Comparison of ENCODE assay signal across 10 cellular contexts in the genomic region with DNA sequence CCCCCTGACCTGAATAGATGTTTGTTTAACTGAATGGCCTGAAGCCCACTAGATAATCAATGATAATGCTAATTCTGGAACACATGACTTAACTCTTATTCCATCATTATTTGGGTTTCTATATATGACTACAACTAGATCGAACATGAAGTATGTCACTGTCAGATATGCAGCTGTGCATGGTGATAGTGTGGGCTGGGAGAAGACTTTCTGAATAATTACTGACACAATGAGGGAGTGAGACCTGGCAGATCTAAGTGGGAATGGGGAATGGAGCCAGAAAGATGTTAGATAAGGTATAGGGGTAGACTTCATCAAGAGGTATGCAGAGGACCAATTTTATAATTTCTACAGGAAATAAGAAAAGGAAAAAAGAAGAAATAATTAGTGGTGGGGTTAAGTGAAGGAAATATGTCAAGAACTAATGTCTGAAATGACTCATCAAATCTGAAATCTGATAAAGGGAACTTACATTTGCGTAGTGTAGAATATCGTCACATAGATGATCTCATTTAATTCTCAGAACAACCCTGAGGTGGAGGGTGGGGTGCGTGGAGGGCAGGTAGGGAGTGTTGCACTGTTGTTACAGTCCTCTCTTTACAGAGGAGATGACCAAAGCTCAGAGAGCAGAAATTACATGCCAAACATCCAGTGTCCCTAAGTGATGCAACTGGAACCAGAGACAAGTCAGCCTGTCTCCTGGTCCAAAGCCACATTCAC.
A peak's percentile ranks its signal among the peaks of the same experiment; 100 is the strongest.
DNase-seq lines count a peak whose midpoint lies in the region; ATAC-seq and TF ChIP-seq lines count a peak whose summit lies in the region.
"Had no signal": no experiment of that assay in that cellular context is flagged by ENCODE, and none has a peak within 500 bp of the region (broad histone marks: within the 10 kb centered on the region; RNA-seq: fewer than 3 reads in every experiment).

No MANE protein-coding gene starts in this region.

- H3K27me3 ChIP-seq in heart right ventricle = no peaks in the 10 kb centered on the region
- H3K27me3 ChIP-seq in psoas muscle (ENCODE audit: insufficient read depth in 3 of 3, low read length in 2 of 3) = no peaks in the 10 kb centered on the region

- H3K4me3 Mint-ChIP-seq in CD14-positive monocyte = peak overlapping the region in 1 of 2 donors; percentile 37
- H3K4me3 Mint-ChIP-seq: T-cell had no signal

- no peaks in the 10 kb centered on the region for H3K9me3 Mint-ChIP-seq in CD14-positive monocyte
- H3K9me3 Mint-ChIP-seq: T-cell had no signal

- H3K4me1 ChIP-seq in heart right ventricle = peaks cover 8 to 90% (median 63%) of the 10 kb centered on the region in 9 donors
- H3K4me1 ChIP-seq in psoas muscle = peaks cover 28% of the 10 kb centered on the region

- H3K27me3 Mint-ChIP-seq in CD14-positive monocyte (ENCODE audit: low read depth in 3 of 3) = peaks cover 0 to 4% (median 1%) of the 10 kb centered on the region in 3 donors

- DNase-seq in CD14-positive monocyte (ENCODE audit: low spot score) (peak; percentile 79), fibroblast of mammary gland (ENCODE audit: low read depth) (peak; percentile 47), heart right ventricle (no peak), NCI-H2107 (lab: John Stamatoyannopoulos, UW) (no peak), psoas muscle (no peak), NCI-H524 treated with DMSO at 0.1 percent for 48 hours (lab: John Stamatoyannopoulos, UW) (no peak)

- H3K9me3 ChIP-seq in heart right ventricle = no peaks in the 10 kb centered on the region
- no peaks in the 10 kb centered on the region for H3K9me3 ChIP-seq in psoas muscle

- H3K4me1 Mint-ChIP-seq in CD14-positive monocyte = peaks cover 2% of the 10 kb centered on the region

- 64 to 78% methylated on average over 4 of the region's 4 CpGs for WGBS in heart right ventricle, 2 donors
- 73 to 78% (median 75%) methylated on average over 4 of the region's 4 CpGs for WGBS in psoas muscle, 3 donors

- ATAC-seq in GM21825 (IDR thresholded peaks at IDR 0.05; ENCODE audit: unreplicated experiment) (peak; percentile 55), SK-N-SH treated with all-trans-retinoic acid at 6 μM for 48 hours (no peak), heart right ventricle (no peak), psoas muscle (no peak)

- TF ChIP-seq CTCF in CD14-positive monocyte (IDR thresholded peaks at IDR 0.05) = no peak
- TF ChIP-seq CTCF in fibroblast of mammary gland (conservative IDR thresholded peaks at IDR 0.05; ENCODE audit: control insufficient read depth, insufficient read depth, low read depth, low read length) = no peak
- TF ChIP-seq CTCF in heart right ventricle (IDR thresholded peaks at IDR 0.05) = no peak
- TF ChIP-seq CTCF in psoas muscle (IDR thresholded peaks at IDR 0.05) = no peak

- no peak overlapping the region for H3K4me3 ChIP-seq in fibroblast of mammary gland (ENCODE audit: control insufficient read depth, low read depth, low read length)
- no peak overlapping the region for H3K4me3 ChIP-seq in heart right ventricle
- H3K4me3 ChIP-seq in psoas muscle = no peak overlapping the region
- H3K4me3 ChIP-seq: lung had no signal

- H3K36me3 ChIP-seq in heart right ventricle (no peaks in the 10 kb centered on the region), psoas muscle (ENCODE audit: insufficient read depth in 1 of 2, low read depth in 1 of 2) (no peaks in the 10 kb centered on the region)

- peaks cover 0 to 3% of the 10 kb centered on the region in 2 donors for H3K36me3 Mint-ChIP-seq in CD14-positive monocyte
- H3K36me3 Mint-ChIP-seq: T-cell had no signal

- intact Hi-C loops in CD14-positive monocyte (cut with micrococcal nuclease) = loop anchor here (5.0 kb wide), 2 partner anchors 34 to 41 kb away; no protein-coding TSS in a partner anchor
- intact Hi-C loops in heart right ventricle (cut with DNase I) = loop anchor here in 4 of 10 donors (5.0 to 10.0 kb wide), 3 partner anchors 109 to 134 kb away; partner anchors contain the start of gene PICALM (in 3 of the 4)
- intact Hi-C loops in psoas muscle (cut with DNase I) = no loop called here

- peak overlapping the region in 1 of 10 donors; percentile 85 for H3K27ac ChIP-seq in heart right ventricle
- no peak overlapping the region for H3K27ac ChIP-seq in psoas muscle

- H3K27ac Mint-ChIP-seq in CD14-positive monocyte = peak overlapping the region; percentile 79 to 96 (median 92)

TF ChIP-seq in SK-N-SH treated with all-trans-retinoic acid at 6 μM for 48 hours, 23 proteins besides CTCF, POLR2A, EP300 and RAD21:
- TF ChIP-seq ISL1 (CRISPR knock-in tag; IDR thresholded peaks at IDR 0.05) (0 out of 2 replicates have a peak, but pooled peaks have one; percentile 23), TOX (CRISPR knock-in tag; IDR thresholded peaks at IDR 0.05; ENCODE audit: borderline replicate concordance) (no peak)

Comparison
In these comparisons a context has a peak if more than half of its experiments do, and no peak if none do; other contexts are left out.
1. DNase-seq: peak in CD14-positive monocyte (single experiment) and fibroblast of mammary gland (single experiment); none in heart right ventricle (0 of 2), NCI-H2107 (single experiment), psoas muscle (0 of 2) and NCI-H524 treated with DMSO at 0.1 percent for 48 hours (single experiment).
2. intact Hi-C loops: an anchor here in CD14-positive monocyte (5.0 kb wide); none called in psoas muscle.